In genomic region chr19:1105217-1105872, GRCh38 we compare ENCODE assay signal across 8 cellular contexts. TPM values are rescaled to one million over a fixed set of nuclear protein-coding genes. Genes with fewer than 3 reads are reported as not detected.
DNase-seq lines count a peak whose midpoint lies in the region; ATAC-seq lines count a peak whose summit lies in the region.

No MANE protein-coding gene starts in this region.

- H3K27me3 Mint-ChIP-seq in activated T-helper 17 cell treated with anti-CD3 and anti-CD28 coated beads, Interleukin-2, amount 50 U/mL, for 72 hours = no peaks in the 10 kb centered on the region
- H3K27me3 Mint-ChIP-seq in stimulated activated naive B cell treated with anti-CD40 and anti-IgM and Interleukin-4, amounts not matched to agents 10 μg/mL and 1 μg/mL and 100 μg/mL, for 72 hours = no peaks in the 10 kb centered on the region

- peaks cover 4% of the 10 kb centered on the region for H3K4me1 Mint-ChIP-seq in activated T-helper 17 cell treated with anti-CD3 and anti-CD28 coated beads, Interleukin-2, amount 50 U/mL, for 72 hours
- H3K4me1 Mint-ChIP-seq in stimulated activated naive B cell treated with anti-CD40 and anti-IgM and Interleukin-4, amounts not matched to agents 10 μg/mL and 1 μg/mL and 100 μg/mL, for 72 hours = peaks cover 17 to 43% of the 10 kb centered on the region in 2 donors

- no peaks in the 10 kb centered on the region for H3K9me3 ChIP-seq in HUES6 (ENCODE audit: control insufficient read depth, insufficient read depth, low read depth, low read length)

- ATAC-seq in activated T-helper 17 cell treated with anti-CD3 and anti-CD28 coated beads, Interleukin-2, amount 50 U/mL, for 72 hours (replicated peaks) = no peak
- no peak for ATAC-seq in stimulated activated naive B cell treated with anti-CD40 and anti-IgM and Interleukin-4, amounts not matched to agents 10 μg/mL and 1 μg/mL and 100 μg/mL, for 72 hours (replicated peaks)
- ATAC-seq in HG03159 (IDR thresholded peaks at IDR 0.05; ENCODE audit: unreplicated experiment) = no peak
- ATAC-seq in HG03354 (IDR thresholded peaks at IDR 0.05; ENCODE audit: poor library complexity, severe bottlenecking, unreplicated experiment) = no peak

- H3K36me3 Mint-ChIP-seq in activated T-helper 17 cell treated with anti-CD3 and anti-CD28 coated beads, Interleukin-2, amount 50 U/mL, for 72 hours (ENCODE audit: low read depth) = peaks cover 31% of the 10 kb centered on the region
- H3K36me3 Mint-ChIP-seq in stimulated activated naive B cell treated with anti-CD40 and anti-IgM and Interleukin-4, amounts not matched to agents 10 μg/mL and 1 μg/mL and 100 μg/mL, for 72 hours = peaks cover 15% of the 10 kb centered on the region in 2 donors

- H3K4me3 ChIP-seq in HUES6 (ENCODE audit: low read depth, low read length) = peak overlapping the region; percentile 64
- peak overlapping the region; percentile 72 for H3K4me3 ChIP-seq in iPS-11a (ENCODE audit: low read depth, low read length)

- H3K27me3 ChIP-seq in HUES6 (ENCODE audit: control insufficient read depth, insufficient read depth, low read length) = no peaks in the 10 kb centered on the region

- peak overlapping the region; percentile 78; the same call in 1 of the 2 replicates for H3K27ac ChIP-seq in HUES6 (ENCODE audit: low read depth, low read length)

- H3K9me3 Mint-ChIP-seq in activated T-helper 17 cell treated with anti-CD3 and anti-CD28 coated beads, Interleukin-2, amount 50 U/mL, for 72 hours = no peaks in the 10 kb centered on the region
- H3K9me3 Mint-ChIP-seq in stimulated activated naive B cell treated with anti-CD40 and anti-IgM and Interleukin-4, amounts not matched to agents 10 μg/mL and 1 μg/mL and 100 μg/mL, for 72 hours = no peaks in the 10 kb centered on the region

- H3K4me1 ChIP-seq in HUES6 (ENCODE audit: control insufficient read depth, insufficient read depth, low read length) = peaks cover 18% of the 10 kb centered on the region

- peak overlapping the region; percentile 56 for H3K4me3 Mint-ChIP-seq in activated T-helper 17 cell treated with anti-CD3 and anti-CD28 coated beads, Interleukin-2, amount 50 U/mL, for 72 hours
- peak overlapping the region; percentile 81 to 86 for H3K4me3 Mint-ChIP-seq in stimulated activated naive B cell treated with anti-CD40 and anti-IgM and Interleukin-4, amounts not matched to agents 10 μg/mL and 1 μg/mL and 100 μg/mL, for 72 hours

- peak overlapping the region; percentile 65 for H3K9ac ChIP-seq in HUES6 (ENCODE audit: low read length)

- DNase-seq in stimulated activated naive B cell treated with anti-CD40 and anti-IgM and Interleukin-4, amounts not matched to agents 10 μg/mL and 1 μg/mL and 100 μg/mL, for 72 hours = no peak
- no peak for DNase-seq in NCI-H524 (lab: John Stamatoyannopoulos, UW)
- DNase-seq in NAMALWA (ENCODE audit: low spot score) = no peak

- peak overlapping the region; percentile 62 for H3K27ac Mint-ChIP-seq in activated T-helper 17 cell treated with anti-CD3 and anti-CD28 coated beads, Interleukin-2, amount 50 U/mL, for 72 hours
- H3K27ac Mint-ChIP-seq in stimulated activated naive B cell treated with anti-CD40 and anti-IgM and Interleukin-4, amounts not matched to agents 10 μg/mL and 1 μg/mL and 100 μg/mL, for 72 hours = peak overlapping the region; percentile 79

- peaks cover 35% of the 10 kb centered on the region for H3K36me3 ChIP-seq in HUES6 (ENCODE audit: control insufficient read depth, insufficient read depth, low read length)

RNA-seq across cellular contexts. Expression of gene GPX4, which starts 1.6 kb away (rescaled TPM):
- 100 to 1,000 TPM; 110 to 170 TPM for total RNA-seq in activated T-helper 17 cell treated with anti-CD3 and anti-CD28 coated beads, Interleukin-2, amount 50 U/mL, for 72 hours

RNA-seq across cellular contexts. Expression of gene POLR2E, which starts 10.2 kb away (rescaled TPM):
- total RNA-seq in activated T-helper 17 cell treated with anti-CD3 and anti-CD28 coated beads, Interleukin-2, amount 50 U/mL, for 72 hours = 100 to 1,000 TPM; 155 to 248 TPM

RNA-seq across cellular contexts. Expression of gene ARHGAP45, which starts 38.4 kb away (rescaled TPM):
- total RNA-seq in activated T-helper 17 cell treated with anti-CD3 and anti-CD28 coated beads, Interleukin-2, amount 50 U/mL, for 72 hours = 100 to 1,000 TPM; 211 to 310 TPM
